ENCODE assay signal across 11 cellular contexts in genomic region chr10:31034041-31034918, GRCh38. TPM values are rescaled to one million over a fixed set of nuclear protein-coding genes. Genes with fewer than 3 reads are reported as not detected.
DNase-seq lines count a peak whose midpoint lies in the region; ATAC-seq, FAIRE-seq and TF ChIP-seq lines count a peak whose summit lies in the region.
"Had no signal": no experiment of that assay in that cellular context is flagged by ENCODE, and none has a peak within 500 bp of the region (broad histone marks: within the 10 kb centered on the region; RNA-seq: fewer than 3 reads in every experiment).

No MANE protein-coding gene starts in this region.

- H3K36me3 Mint-ChIP-seq in astrocyte (ENCODE audit: low read depth, unreplicated experiment) = no peaks in the 10 kb centered on the region

- FAIRE-seq in astrocyte (lab: Jason Lieb, UNC) = peak; percentile 93

- TF ChIP-seq CTCF in astrocyte (IDR thresholded peaks at IDR 0.05; ENCODE audit: insufficient read depth, low read depth, low read length) = no peak

- no peaks in the 10 kb centered on the region for H4K20me1 ChIP-seq in astrocyte (ENCODE audit: insufficient read depth, low read length)

- peaks cover 27% of the 10 kb centered on the region for H3K4me1 Mint-ChIP-seq in astrocyte (ENCODE audit: low read depth, unreplicated experiment)

- 82 to 93% methylated on average over 2 to 3 of the region's 3 CpGs for WGBS in mesodermal cell (ENCODE audit: insufficient coverage in 2 of 2), 2 experiments

- no peak overlapping the region for H2AFZ ChIP-seq in astrocyte (ENCODE audit: low read depth, low read length)

- H3K36me3 ChIP-seq in astrocyte (ENCODE audit: insufficient read depth, low read length) (no peaks in the 10 kb centered on the region), mesodermal cell (ENCODE audit: control insufficient read depth, insufficient read depth, low read length) (no peaks in the 10 kb centered on the region)

- peak overlapping the region; percentile 1 for H3K4me3 ChIP-seq in astrocyte (ENCODE audit: insufficient read depth, low read depth, low read length)
- no peak overlapping the region for H3K4me3 ChIP-seq in mesodermal cell (ENCODE audit: extremely low read depth, insufficient read depth, low read length, poor library complexity, severe bottlenecking)

- H3K4me3 Mint-ChIP-seq in astrocyte (ENCODE audit: unreplicated experiment) = peak overlapping the region; percentile 35

- no peak for ATAC-seq in GM18511 (IDR thresholded peaks at IDR 0.05; ENCODE audit: unreplicated experiment)
- no peak for ATAC-seq in GM21529 (IDR thresholded peaks at IDR 0.05; ENCODE audit: unreplicated experiment)
- ATAC-seq: sciatic nerve had no signal

- H3K27me3 Mint-ChIP-seq in astrocyte (ENCODE audit: low read depth, unreplicated experiment) = no peaks in the 10 kb centered on the region

- H3K4me1 ChIP-seq in astrocyte (ENCODE audit: insufficient read depth, low read length) (peaks cover 31% of the 10 kb centered on the region), mesodermal cell (ENCODE audit: control insufficient read depth, insufficient read depth, low read length, poor library complexity, severe bottlenecking) (peaks cover 9% of the 10 kb centered on the region)

- H3K27ac ChIP-seq in astrocyte (ENCODE audit: low read depth, low read length) = peak overlapping the region; percentile 80
- H3K27ac ChIP-seq in mesodermal cell (ENCODE audit: low read depth, low read length, severe bottlenecking) = peak overlapping the region; percentile 10

- no peaks in the 10 kb centered on the region for H3K9me3 ChIP-seq in astrocyte (ENCODE audit: insufficient read depth, low read depth, low read length)
- no peaks in the 10 kb centered on the region for H3K9me3 ChIP-seq in mesodermal cell (ENCODE audit: control insufficient read depth, low read length)

- peak overlapping the region; percentile 57 for H3K4me2 ChIP-seq in astrocyte (ENCODE audit: low read length)

- DNase-seq in AG08396 (ENCODE audit: low spot score) (peak; percentile 68), HS-5 (ENCODE audit: low read depth) (peak; percentile 53), astrocyte (ENCODE audit: low read depth) (peak; percentile 99), middle frontal gyrus (ENCODE audit: extremely low spot score, low spot score) (no peak), epidermal melanocyte (ENCODE audit: insufficient read length, low spot score) (no peak)
- DNase-seq: foreskin melanocyte, GDM1 had no signal

- H3K27ac Mint-ChIP-seq in astrocyte (ENCODE audit: unreplicated experiment) = peak overlapping the region; percentile 92

- H3K27me3 ChIP-seq in astrocyte (ENCODE audit: insufficient read depth, low read length) = no peaks in the 10 kb centered on the region

- H3K9ac ChIP-seq in astrocyte (ENCODE audit: low read length) = peak overlapping the region; percentile 19

- no peaks in the 10 kb centered on the region for H3K79me2 ChIP-seq in astrocyte (ENCODE audit: insufficient read depth, low read length)

- no peaks in the 10 kb centered on the region for H3K9me3 Mint-ChIP-seq in astrocyte (ENCODE audit: unreplicated experiment)

RNA-seq across cellular contexts. Expression of gene ZNF438, which starts 2.6 kb away (rescaled TPM):
- 2.2 and 2.4 TPM in 2 replicates for total RNA-seq in astrocyte
- 3.7 TPM for polyA plus RNA-seq in mesodermal cell (2013, experiment 1 of 2)
- 2.7 TPM for polyA plus RNA-seq in mesodermal cell (2013, experiment 2 of 2)

Comparison
In these comparisons a context has a peak if more than half of its experiments do, and no peak if none do; other contexts are left out.
1. DNase-seq: peak in AG08396 (single experiment), HS-5 (single experiment) and astrocyte (single experiment); none in middle frontal gyrus (single experiment) and epidermal melanocyte (single experiment).